8 cellular contexts compared by ENCODE assay signal in the genomic region with DNA sequence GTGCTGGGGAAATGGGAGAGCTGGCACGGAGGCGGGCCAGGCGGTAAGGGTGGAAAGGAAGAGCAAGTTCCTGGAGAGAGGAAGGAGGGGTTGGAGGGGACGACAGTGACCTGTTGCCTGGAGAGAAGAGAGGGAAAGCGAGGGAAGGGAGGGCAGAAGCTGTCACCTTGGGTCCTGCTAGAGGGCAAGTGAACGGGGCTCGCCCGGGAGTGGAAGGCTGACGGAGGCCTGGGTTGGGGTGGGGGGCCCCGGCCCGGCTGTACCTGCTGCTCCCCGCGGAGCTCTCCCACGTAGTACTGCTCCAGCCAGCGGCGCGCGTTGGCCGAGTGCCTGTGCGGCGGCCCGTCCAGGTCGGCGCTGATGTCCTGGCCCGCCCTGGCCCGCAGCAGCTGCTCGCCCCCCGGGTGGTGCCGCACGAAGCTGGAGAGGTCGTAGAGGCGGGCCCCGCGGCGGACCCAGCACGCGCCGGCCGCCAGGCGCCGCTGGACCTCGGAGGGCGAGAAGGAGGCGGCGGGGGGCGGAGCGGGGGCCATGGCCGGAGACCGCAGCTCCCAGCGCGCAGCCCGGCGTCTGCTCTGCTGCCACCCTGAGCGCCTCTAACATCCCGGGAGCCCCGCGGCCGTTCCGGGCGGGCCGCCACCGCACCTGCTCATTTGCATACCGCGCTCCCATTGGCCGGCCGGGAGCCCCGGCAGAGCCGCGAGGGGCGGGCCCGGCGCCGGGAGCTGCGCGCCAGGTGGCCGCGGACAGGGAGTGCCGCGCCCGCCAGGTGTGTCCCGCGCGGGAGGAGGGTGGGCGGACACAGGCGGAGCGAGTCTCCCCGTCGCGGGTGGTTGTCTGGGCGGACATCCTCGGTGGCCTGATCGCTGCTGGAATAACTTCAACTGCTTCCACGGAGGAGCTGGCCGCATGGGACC. TPM values are rescaled to one million over a fixed set of nuclear protein-coding genes. Genes with fewer than 3 reads are reported as not detected.
A peak's percentile ranks its signal among the peaks of the same experiment; 100 is the strongest.
DNase-seq lines count a peak whose midpoint lies in the region; ATAC-seq and TF ChIP-seq lines count a peak whose summit lies in the region.

A gene with protein sequence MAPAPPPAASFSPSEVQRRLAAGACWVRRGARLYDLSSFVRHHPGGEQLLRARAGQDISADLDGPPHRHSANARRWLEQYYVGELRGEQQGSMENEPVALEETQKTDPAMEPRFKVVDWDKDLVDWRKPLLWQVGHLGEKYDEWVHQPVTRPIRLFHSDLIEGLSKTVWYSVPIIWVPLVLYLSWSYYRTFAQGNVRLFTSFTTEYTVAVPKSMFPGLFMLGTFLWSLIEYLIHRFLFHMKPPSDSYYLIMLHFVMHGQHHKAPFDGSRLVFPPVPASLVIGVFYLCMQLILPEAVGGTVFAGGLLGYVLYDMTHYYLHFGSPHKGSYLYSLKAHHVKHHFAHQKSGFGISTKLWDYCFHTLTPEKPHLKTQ (minus strand): TSS at position 598 of the 917 bp plus-strand sequence. CDS start 65 bp downstream, at position 533.

- TF ChIP-seq CTCF in AG04450 (IDR thresholded peaks at IDR 0.05; ENCODE audit: low read depth, low read length): peak; percentile 12; the same call in 1 of the 2 replicates
- TF ChIP-seq CTCF in lower leg skin (IDR thresholded peaks at IDR 0.05): no peak

- H3K4me3 Mint-ChIP-seq in dendritic cell treated with granulocyte-macrophage colony-stimulating factor and Interleukin-4, amounts not matched to agents 40 ng/mL and 50 ng/mL, for 4 days: peak within 1 kb of the TSS; percentile 66

- H3K27ac Mint-ChIP-seq in dendritic cell treated with granulocyte-macrophage colony-stimulating factor and Interleukin-4, amounts not matched to agents 40 ng/mL and 50 ng/mL, for 4 days: no peak within 1 kb of the TSS

- H3K4me3 ChIP-seq in AG04450 (ENCODE audit: low read depth, low read length) (peak within 1 kb of the TSS; percentile 7; the same call in 1 of the 2 replicates), lower leg skin (ENCODE audit: low read depth, poor library complexity, severe bottlenecking) (peak within 1 kb of the TSS; percentile 13)

- no peak within 1 kb of the TSS for H3K27ac ChIP-seq in AG04450 (ENCODE audit: low read depth, low read length)

- CTCF ChIA-PET in AG04450 (lab: Charles Lee): interaction anchor here (0.5 to 1.4 kb wide), 4 partner anchors 64 to 690 kb away, joined by 3 to 7 read pairs (median 4); partner anchors contain the start of gene TMEM170A

- peaks cover 32% of the 10 kb centered on the region for H3K4me1 Mint-ChIP-seq in dendritic cell treated with granulocyte-macrophage colony-stimulating factor and Interleukin-4, amounts not matched to agents 40 ng/mL and 50 ng/mL, for 4 days (ENCODE audit: low read depth)

- WGBS in lower leg skin, 2 donors: 1 to 3% methylated on average over 17 to 49 of the region's 94 CpGs

- DNase-seq in AG04450 (ENCODE audit: low read depth, low spot score) (no peak), NCI-H2227 (lab: John Stamatoyannopoulos, UW; ENCODE audit: unreplicated experiment) (peak; percentile 60), lower leg skin (ENCODE audit: low spot score in 2 of 2) (peak; percentile 59 to 90)
- peak; percentile 73 for DNase-seq in activated CD4-positive, alpha-beta T cell treated with anti-CD3 and anti-CD28 coated beads for 48 hours
- peak in 2 of 3 donors; percentile 27 to 47 for DNase-seq in stimulated activated CD4-positive, alpha-beta T cell treated with anti-CD3 and anti-CD28 coated beads, TNF-alpha, amount 100 ng/mL, for 1 hour (ENCODE audit: low read depth in 3 of 3, low spot score in 1 of 3)

- intact Hi-C loops in dendritic cell treated with granulocyte-macrophage colony-stimulating factor and Interleukin-4, amounts not matched to agents 40 ng/mL and 50 ng/mL, for 4 days (cut with micrococcal nuclease): no loop called here
- intact Hi-C loops in lower leg skin (cut with DNase I; ENCODE audit: low total_unique reads): no loop called here

- H3K27me3 Mint-ChIP-seq in dendritic cell treated with granulocyte-macrophage colony-stimulating factor and Interleukin-4, amounts not matched to agents 40 ng/mL and 50 ng/mL, for 4 days: peaks cover 49% of the 10 kb centered on the region

- no peak for TF ChIP-seq POLR2A in lower leg skin (IDR thresholded peaks at IDR 0.05)

- peaks cover 45% of the 10 kb centered on the region for H3K27me3 ChIP-seq in AG04450 (ENCODE audit: control insufficient read depth, insufficient read depth, low read length)

- H3K36me3 Mint-ChIP-seq in dendritic cell treated with granulocyte-macrophage colony-stimulating factor and Interleukin-4, amounts not matched to agents 40 ng/mL and 50 ng/mL, for 4 days (ENCODE audit: low read depth): no peaks in the 10 kb centered on the region

- POLR2A ChIA-PET in AG04450 (lab: Yijun Ruan, JAX): no interaction called here

- ATAC-seq in GM19023 (IDR thresholded peaks at IDR 0.05; ENCODE audit: unreplicated experiment): peak; percentile 85
- peak; percentile 76 for ATAC-seq in HG03139 (IDR thresholded peaks at IDR 0.05; ENCODE audit: unreplicated experiment)

- no peaks in the 10 kb centered on the region for H3K9me3 Mint-ChIP-seq in dendritic cell treated with granulocyte-macrophage colony-stimulating factor and Interleukin-4, amounts not matched to agents 40 ng/mL and 50 ng/mL, for 4 days

- no peaks in the 10 kb centered on the region; the same call in 1 of the 2 replicates for H3K9me3 ChIP-seq in AG04450 (ENCODE audit: control insufficient read depth, insufficient read depth, low read length)

RNA-seq across cellular contexts. Expression of the gene that starts here (rescaled TPM):
- polyA plus RNA-seq in AG04450 (2011; rRNA removed): not detected in 2 replicates
- not detected in 2 replicates for polyA minus RNA-seq in AG04450 (2011; rRNA and poly(A)+ RNA removed)
- total RNA-seq in lower leg skin: 10 to 100 TPM in 1 of 4 donors, 1 to 10 TPM in 3; 4.5 to 13.7 (median 7.7) TPM
